In genomic region chrX:131729295-131729694, GRCh38 we compare ENCODE assay signal across 9 cellular contexts.
A peak's percentile ranks its signal among the peaks of the same experiment; 100 is the strongest.
DNase-seq lines count a peak whose midpoint lies in the region; ATAC-seq, FAIRE-seq and TF ChIP-seq lines count a peak whose summit lies in the region.
"Had no signal": no experiment of that assay in that cellular context is flagged by ENCODE, and none has a peak within 500 bp of the region (broad histone marks: within the 10 kb centered on the region; RNA-seq: fewer than 3 reads in every experiment).

No MANE protein-coding gene starts in this region.

- no peaks in the 10 kb centered on the region for H4K20me1 ChIP-seq in keratinocyte (ENCODE audit: control insufficient read depth, extremely low read depth, insufficient read depth, low read length)

- H3K9me1 ChIP-seq in keratinocyte (ENCODE audit: control insufficient read depth, extremely low read depth, insufficient read depth, low read length), result no peaks in the 10 kb centered on the region

- peak; percentile 47 for TF ChIP-seq CTCF in A673 (conservative IDR thresholded peaks at IDR 0.05; ENCODE audit: low read depth, low read length)
- TF ChIP-seq CTCF in keratinocyte (optimal IDR thresholded peaks at IDR 0.05 in 1 of 3, IDR thresholded peaks at IDR 0.05 in 1 of 3, conservative IDR thresholded peaks at IDR 0.05 in 1 of 3; ENCODE audit: extremely low read depth in 1 of 3, insufficient read depth in 2 of 3, low read length in 3 of 3), result peak in 1 of 3 experiments; percentile 68
- no peak for TF ChIP-seq CTCF in progenitor cell of endocrine pancreas (IDR thresholded peaks at IDR 0.05; ENCODE audit: unreplicated experiment)

- dilution Hi-C loops in keratinocyte (cut with MboI; ENCODE audit: extremely low pct_ligation_motif_present, low sequenced_read_pairs), result no loop called here

- H3K36me3 Mint-ChIP-seq in progenitor cell of endocrine pancreas (ENCODE audit: insufficient read depth), result peaks cover 52% of the 10 kb centered on the region

- no peak overlapping the region for H3K4me3 Mint-ChIP-seq in progenitor cell of endocrine pancreas (ENCODE audit: low read depth)

- H3K4me1 ChIP-seq in A673 (ENCODE audit: insufficient read depth, low read length, poor library complexity, severe bottlenecking), result no peaks in the 10 kb centered on the region
- no peaks in the 10 kb centered on the region for H3K4me1 ChIP-seq in keratinocyte (ENCODE audit: control insufficient read depth, extremely low read depth, insufficient read depth, low read length)

- intact Hi-C loops in A673 (cut with micrococcal nuclease; ENCODE audit: unreplicated experiment), result loop anchor here (1.0 kb wide), 2 partner anchors 23 to 63 kb away; no protein-coding TSS in a partner anchor

- H3K4me1 Mint-ChIP-seq in progenitor cell of endocrine pancreas (ENCODE audit: low read depth), result no peaks in the 10 kb centered on the region

- H3K36me3 ChIP-seq in A673 (ENCODE audit: insufficient read depth, low read length, poor library complexity, severe bottlenecking) (no peaks in the 10 kb centered on the region), keratinocyte (ENCODE audit: control insufficient read depth in 2 of 2, extremely low read depth in 1 of 2, insufficient read depth in 2 of 2, low read length in 2 of 2) (no peaks in the 10 kb centered on the region)

- peak overlapping the region; percentile 51 for H3K4me3 ChIP-seq in A673 (ENCODE audit: low read depth, low read length, poor library complexity, severe bottlenecking)
- H3K4me3 ChIP-seq in keratinocyte (ENCODE audit: control insufficient read depth in 2 of 3, extremely low read depth in 1 of 3, insufficient read depth in 2 of 3, low read depth in 1 of 3, low read length in 3 of 3), result peak overlapping the region; percentile 29 to 71 (median 52)

- H3K9ac ChIP-seq in keratinocyte (ENCODE audit: control insufficient read depth, extremely low read depth, insufficient read depth, low read length), result peak overlapping the region; percentile 57

- BruUV-seq in A673 (replicated peaks; lab: Mats Ljungman, UMichigan), result no TSS peak

- peaks cover 18% of the 10 kb centered on the region for H3K9me3 Mint-ChIP-seq in progenitor cell of endocrine pancreas (ENCODE audit: low read depth)

- DNase-seq in A673 (ENCODE audit: low spot score), result peak; percentile 87
- DNase-seq in RPMI7951 (ENCODE audit: low read depth), result peak; percentile 68
- DNase-seq in keratinocyte (ENCODE audit: low read depth, low spot score), result no peak
- DNase-seq in globus pallidus (ENCODE audit: low spot score), result no peak
- no peak for DNase-seq in GOT3 (lab: John Stamatoyannopoulos, UW)
- DNase-seq in progenitor cell of endocrine pancreas (ENCODE audit: low spot score, unreplicated experiment), result no peak
- DNase-seq: NCI-H226 had no signal

- POLR2A ChIA-PET in A673 (lab: Charles Lee; ENCODE audit: low non-redundant PET), result no interaction called here

- peak overlapping the region; percentile 91 for H2AFZ ChIP-seq in keratinocyte (ENCODE audit: control insufficient read depth, low read length)

- CTCF ChIA-PET in A673 (lab: Charles Lee), result no interaction called here

- no peaks in the 10 kb centered on the region for H3K79me2 ChIP-seq in keratinocyte (ENCODE audit: control insufficient read depth, insufficient read depth, low read length)

- H3K27ac ChIP-seq in A673 (ENCODE audit: low read depth, low read length, poor library complexity, severe bottlenecking) (peak overlapping the region; percentile 91), keratinocyte (ENCODE audit: control insufficient read depth, insufficient read depth, low read length) (peak overlapping the region; percentile 36)

- H3K9me3 ChIP-seq in A673 (ENCODE audit: low read depth, low read length, poor library complexity, severe bottlenecking) (no peaks in the 10 kb centered on the region), keratinocyte (ENCODE audit: control insufficient read depth, low read depth, low read length) (peaks cover 3% of the 10 kb centered on the region)

- ATAC-seq in GM19324 (IDR thresholded peaks at IDR 0.05; ENCODE audit: low FRiP score, unreplicated experiment), result peak; percentile 44
- ATAC-seq in activated CD4-positive, CD25-positive, alpha-beta regulatory T cell treated with anti-CD3 and anti-CD28 coated beads, Interleukin-2, amount 50 U/mL, for 24 hours, result no peak

- no peaks in the 10 kb centered on the region for H3K27me3 Mint-ChIP-seq in progenitor cell of endocrine pancreas

- H3K27ac Mint-ChIP-seq in progenitor cell of endocrine pancreas, result no peak overlapping the region

- H3K4me2 ChIP-seq in keratinocyte (ENCODE audit: control insufficient read depth, extremely low read depth, insufficient read depth, low read depth, low read length), result peak overlapping the region; percentile 72

- H3K27me3 ChIP-seq in A673 (replicated peaks; ENCODE audit: insufficient read depth, low read depth, low read length, poor library complexity) (no peaks in the 10 kb centered on the region), keratinocyte (ENCODE audit: control insufficient read depth, extremely low read depth, insufficient read depth, low read length) (no peaks in the 10 kb centered on the region)

- FAIRE-seq in keratinocyte (lab: Jason Lieb, UNC), result no peak

Comparison
In these comparisons a context has a peak if more than half of its experiments do, and no peak if none do; other contexts are left out.
1. DNase-seq: peak in A673 (single experiment) and RPMI7951 (single experiment); none in keratinocyte (single experiment), globus pallidus (single experiment), GOT3 (single experiment) and progenitor cell of endocrine pancreas (single experiment).